In the genomic region with DNA sequence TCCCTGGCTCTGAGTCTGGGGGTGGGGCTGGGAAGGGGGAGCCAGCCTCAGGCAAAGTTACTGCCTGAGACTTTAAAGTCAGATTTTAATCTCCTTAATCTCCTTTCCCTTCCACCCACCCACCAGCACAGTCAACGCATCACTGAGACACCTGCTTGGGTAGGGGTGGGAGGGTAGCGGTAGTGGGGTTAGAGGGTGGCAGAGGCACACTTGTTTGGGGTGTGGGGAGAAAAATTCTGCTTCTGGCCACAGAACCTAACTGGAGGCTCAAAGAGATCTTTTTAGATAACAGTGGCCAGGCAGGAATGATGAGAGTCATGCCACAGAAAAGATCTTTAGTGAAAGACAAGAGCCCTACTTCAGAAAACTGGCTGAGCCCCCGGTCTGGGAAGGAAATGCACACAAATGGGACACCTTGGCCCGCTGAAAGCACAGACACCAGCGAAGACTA, we compare ENCODE assay signal across 16 cellular contexts. TPM values are rescaled to one million over a fixed set of nuclear protein-coding genes. Genes with fewer than 3 reads are reported as not detected.
DNase-seq lines count a peak whose midpoint lies in the region; ATAC-seq and TF ChIP-seq lines count a peak whose summit lies in the region.
"Had no signal": no experiment of that assay in that cellular context is flagged by ENCODE, and none has a peak within 500 bp of the region (broad histone marks: within the 10 kb centered on the region; RNA-seq: fewer than 3 reads in every experiment).

No MANE protein-coding gene starts in this region.

- WGBS in endodermal cell (ENCODE audit: insufficient coverage in 1 of 2, insufficient read length in 1 of 2), 2 experiments: 85 to 91% methylated on average over 3 to 5 of the region's 5 CpGs
- 23 to 45% methylated on average over 5 of the region's 5 CpGs for WGBS in thyroid gland, 2 donors

- no peak overlapping the region for H3K27ac Mint-ChIP-seq in endodermal cell
- no peak overlapping the region for H3K27ac Mint-ChIP-seq in MCF 10A (ENCODE audit: low read depth, unreplicated experiment)

- no TSS peak for BruUV-seq in MCF 10A (replicated peaks; lab: Mats Ljungman, UMichigan)

- H3K27ac ChIP-seq in endodermal cell (ENCODE audit: low read depth, low read length) (no peak overlapping the region), thyroid gland (peak overlapping the region in 1 of 3 donors; percentile 26)
- H3K27ac ChIP-seq: testis had no signal

- H3K4me1 Mint-ChIP-seq in endodermal cell (peaks cover 10% of the 10 kb centered on the region), MCF 10A (ENCODE audit: insufficient read depth, unreplicated experiment) (no peaks in the 10 kb centered on the region)

- no peaks in the 10 kb centered on the region for H3K36me3 Mint-ChIP-seq in endodermal cell (ENCODE audit: low read depth)
- H3K36me3 Mint-ChIP-seq in MCF 10A (ENCODE audit: insufficient read depth, unreplicated experiment): no peaks in the 10 kb centered on the region

- ATAC-seq in activated CD4-positive, CD25-positive, alpha-beta regulatory T cell treated with anti-CD3 and anti-CD28 coated beads, Interleukin-2, amount 50 U/mL, for 24 hours: peak; percentile 67 to 77
- ATAC-seq in GM21526 (IDR thresholded peaks at IDR 0.05; ENCODE audit: low FRiP score, unreplicated experiment): no peak

- H3K4me3 ChIP-seq in endodermal cell (ENCODE audit: low read length): no peak overlapping the region
- no peak overlapping the region for H3K4me3 ChIP-seq in thyroid gland (replicated peaks in 1 of 3)
- H3K4me3 ChIP-seq: testis had no signal

- no peak overlapping the region for H3K4me3 Mint-ChIP-seq in endodermal cell
- H3K4me3 Mint-ChIP-seq in MCF 10A (ENCODE audit: unreplicated experiment): no peak overlapping the region

- no peak for DNase-seq in activated CD4-positive, CD25-positive, alpha-beta regulatory T cell treated with anti-CD3 and anti-CD28 coated beads, Interleukin-2, amount 50 U/mL, for 72 hours
- peak; percentile 60 for DNase-seq in activated T-cell treated with anti-CD3 and anti-CD28 coated beads for 4 hours
- peak; percentile 28 for DNase-seq in endodermal cell
- peak; percentile 58 for DNase-seq in thyroid gland
- no peak for DNase-seq in NCI-H2196 (lab: John Stamatoyannopoulos, UW; ENCODE audit: unreplicated experiment)
- DNase-seq in MCF 10A (ENCODE audit: unreplicated experiment): no peak
- DNase-seq: 8988T, amniotic stem cell, Calu3, dermis blood vessel endothelial cell, NCI-H1092 treated with DMSO at 0.1 percent for 48 hours, NCI-H446 treated with DMSO at 0.1 percent for 48 hours, posterior cingulate gyrus, testis had no signal

- H3K9me3 ChIP-seq in endodermal cell (ENCODE audit: control insufficient read depth, low read length) (no peaks in the 10 kb centered on the region), thyroid gland (no peaks in the 10 kb centered on the region)
- H3K9me3 ChIP-seq: testis had no signal

- H3K4me1 ChIP-seq in endodermal cell (ENCODE audit: control insufficient read depth, insufficient read depth, low read length) (no peaks in the 10 kb centered on the region), thyroid gland (peaks cover 5 to 9% of the 10 kb centered on the region in 2 donors)
- H3K4me1 ChIP-seq: testis had no signal

- intact Hi-C loops in thyroid gland (cut with DNase I): no loop called here
- intact Hi-C loops in MCF 10A (cut with micrococcal nuclease): no loop called here

- H3K9ac ChIP-seq in endodermal cell (ENCODE audit: extremely low read depth, low read length, poor library complexity, severe bottlenecking): no peak overlapping the region

- peaks cover 4% of the 10 kb centered on the region for H3K27me3 Mint-ChIP-seq in endodermal cell (ENCODE audit: insufficient read depth)
- H3K27me3 Mint-ChIP-seq in MCF 10A (ENCODE audit: insufficient read depth, unreplicated experiment): no peaks in the 10 kb centered on the region

- H3K9me3 Mint-ChIP-seq in endodermal cell: peaks cover 5% of the 10 kb centered on the region
- no peaks in the 10 kb centered on the region for H3K9me3 Mint-ChIP-seq in MCF 10A (ENCODE audit: unreplicated experiment)

- H3K27me3 ChIP-seq in endodermal cell (ENCODE audit: control insufficient read depth, insufficient read depth, low read length, poor library complexity, severe bottlenecking) (no peaks in the 10 kb centered on the region), thyroid gland (no peaks in the 10 kb centered on the region)
- H3K27me3 ChIP-seq: testis had no signal

- CTCF ChIA-PET in MCF 10A (lab: Yijun Ruan, JAX): interaction anchor here (0.6 to 0.8 kb wide), 3 partner anchors 206 to 996 kb away, joined by 3 read pairs; no protein-coding TSS in a partner anchor

- POLR2A ChIA-PET in MCF 10A (lab: Yijun Ruan, JAX): interaction anchor here (1.1 kb wide), 1 partner anchor 74 kb away, joined by 3 read pairs; no protein-coding TSS in a partner anchor

- no peaks in the 10 kb centered on the region for H3K36me3 ChIP-seq in endodermal cell (ENCODE audit: control insufficient read depth, insufficient read depth, low read length)
- H3K36me3 ChIP-seq in thyroid gland: no peaks in the 10 kb centered on the region

- TF ChIP-seq CTCF in endodermal cell (conservative IDR thresholded peaks at IDR 0.05): no peak
- no peak for TF ChIP-seq CTCF in thyroid gland (IDR thresholded peaks at IDR 0.05)
- no peak for TF ChIP-seq CTCF in MCF 10A (IDR thresholded peaks at IDR 0.05; ENCODE audit: unreplicated experiment)

- no peak for TF ChIP-seq POLR2A in thyroid gland (IDR thresholded peaks at IDR 0.05)

RNA-seq across cellular contexts. Expression of gene CD247, which starts 44.1 kb away (rescaled TPM):
- total RNA-seq in endodermal cell (under 1 TPM; 0.46 to 0.55 TPM), thyroid gland (1 to 10 TPM; 1.3 to 3.1 (median 1.4) TPM), MCF 10A (2022) (not detected in 2 replicates)
- polyA plus RNA-seq in endodermal cell (2013, experiment 1 of 2): 0.36 TPM
- polyA plus RNA-seq in endodermal cell (2013, experiment 2 of 2): 0.50 TPM
- total RNA-seq: dermis blood vessel endothelial cell had no signal

Comparison
In these comparisons a context has a peak if more than half of its experiments do, and no peak if none do; other contexts are left out.
1. DNase-seq: peak in activated T-cell treated with anti-CD3 and anti-CD28 coated beads for 4 hours (single experiment), endodermal cell (single experiment) and thyroid gland (2 of 2); none in activated CD4-positive, CD25-positive, alpha-beta regulatory T cell treated with anti-CD3 and anti-CD28 coated beads, Interleukin-2, amount 50 U/mL, for 72 hours (single experiment), NCI-H2196 (single experiment) and MCF 10A (single experiment).